In the genomic region with DNA sequence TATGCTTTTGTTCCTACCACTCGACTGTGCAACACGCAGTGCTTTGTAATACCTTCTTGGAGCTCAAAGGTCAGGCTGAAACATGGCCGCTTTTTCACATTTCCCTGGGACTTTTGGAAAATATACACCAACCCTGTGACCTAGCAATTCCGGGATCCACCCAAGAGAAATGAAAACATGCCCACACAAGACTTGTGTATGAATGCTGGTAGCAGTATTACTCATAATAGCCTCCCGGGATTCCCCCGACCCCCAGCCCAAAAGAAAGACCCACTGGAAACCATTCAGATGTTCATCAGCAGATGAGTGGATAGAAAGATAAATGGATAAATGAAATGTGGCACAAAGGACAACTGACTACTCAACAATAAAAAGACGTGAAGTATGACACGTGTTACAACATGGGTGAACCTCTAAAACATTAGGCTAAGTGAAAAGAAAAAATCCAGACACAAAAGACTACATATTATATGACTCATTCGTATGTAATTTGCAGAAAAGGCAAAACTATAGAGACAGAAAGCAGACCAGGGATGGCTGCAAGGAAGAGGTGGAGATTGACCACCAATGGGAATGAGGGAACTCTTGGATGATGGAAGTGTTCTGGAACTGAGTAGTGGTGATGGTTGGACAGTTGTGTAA, we compare ENCODE assay signal across 11 cellular contexts.
DNase-seq lines count a peak whose midpoint lies in the region; ATAC-seq and TF ChIP-seq lines count a peak whose summit lies in the region.
"Had no signal": no experiment of that assay in that cellular context is flagged by ENCODE, and none has a peak within 500 bp of the region (broad histone marks: within the 10 kb centered on the region; RNA-seq: fewer than 3 reads in every experiment).

No MANE protein-coding gene starts in this region.

- no peaks in the 10 kb centered on the region for H3K9me3 Mint-ChIP-seq in MCF 10A (ENCODE audit: unreplicated experiment)
- H3K9me3 Mint-ChIP-seq in activated T-helper 17 cell treated with anti-CD3 and anti-CD28 coated beads, Interleukin-2, amount 50 U/mL, for 72 hours = no peaks in the 10 kb centered on the region

- H3K27me3 Mint-ChIP-seq in MCF 10A (ENCODE audit: insufficient read depth, unreplicated experiment) = no peaks in the 10 kb centered on the region
- peaks cover 4% of the 10 kb centered on the region for H3K27me3 Mint-ChIP-seq in activated T-helper 17 cell treated with anti-CD3 and anti-CD28 coated beads, Interleukin-2, amount 50 U/mL, for 72 hours

- POLR2A ChIA-PET in MCF 10A (lab: Yijun Ruan, JAX) = interaction anchor here (0.6 to 7.5 kb wide), 23 partner anchors 8 to 581 kb away, joined by 3 to 68 read pairs (median 4); a partner anchor contains a TSS

- peak overlapping the region; percentile 0 for H3K4me3 Mint-ChIP-seq in MCF 10A (ENCODE audit: unreplicated experiment)
- peak overlapping the region; percentile 39 for H3K4me3 Mint-ChIP-seq in activated T-helper 17 cell treated with anti-CD3 and anti-CD28 coated beads, Interleukin-2, amount 50 U/mL, for 72 hours

- BruUV-seq in MCF 10A (replicated peaks; lab: Mats Ljungman, UMichigan) = no TSS peak

- H3K27me3 ChIP-seq in breast epithelium (no peaks in the 10 kb centered on the region), psoas muscle (ENCODE audit: insufficient read depth in 3 of 3, low read length in 2 of 3) (no peaks in the 10 kb centered on the region)
- H3K27me3 ChIP-seq: cardiac muscle cell had no signal

- H3K27ac ChIP-seq in breast epithelium = no peak overlapping the region
- H3K27ac ChIP-seq in psoas muscle = no peak overlapping the region
- H3K27ac ChIP-seq: C4-2B, cardiac muscle cell had no signal

- peaks cover 37% of the 10 kb centered on the region for H3K4me1 Mint-ChIP-seq in MCF 10A (ENCODE audit: insufficient read depth, unreplicated experiment)
- H3K4me1 Mint-ChIP-seq in activated T-helper 17 cell treated with anti-CD3 and anti-CD28 coated beads, Interleukin-2, amount 50 U/mL, for 72 hours = peaks cover 14% of the 10 kb centered on the region

- CTCF ChIA-PET in MCF 10A (lab: Yijun Ruan, JAX) = interaction anchor here (0.6 to 4.6 kb wide), 22 partner anchors 10 to 384 kb away, joined by 3 to 36 read pairs (median 4); no protein-coding TSS in a partner anchor

- TF ChIP-seq CTCF in MCF 10A (IDR thresholded peaks at IDR 0.05; ENCODE audit: unreplicated experiment) = no peak
- no peak for TF ChIP-seq CTCF in breast epithelium (IDR thresholded peaks at IDR 0.05)
- TF ChIP-seq CTCF in psoas muscle (IDR thresholded peaks at IDR 0.05) = no peak

- intact Hi-C loops in MCF 10A (cut with micrococcal nuclease) (loop anchor here (1.0 to 5.0 kb wide), 7 partner anchors 38 to 461 kb away; no protein-coding TSS in a partner anchor), breast epithelium (cut with DNase I; ENCODE audit: low total_unique reads) (no loop called here), psoas muscle (cut with DNase I) (loop anchor here in 1 of 2 donors (10.0 kb wide), 1 partner anchor 459 kb away; no protein-coding TSS in a partner anchor)

- H3K36me3 Mint-ChIP-seq in MCF 10A (ENCODE audit: insufficient read depth, unreplicated experiment) = peaks cover 45% of the 10 kb centered on the region
- peaks cover 12% of the 10 kb centered on the region for H3K36me3 Mint-ChIP-seq in activated T-helper 17 cell treated with anti-CD3 and anti-CD28 coated beads, Interleukin-2, amount 50 U/mL, for 72 hours (ENCODE audit: low read depth)

- H3K36me3 ChIP-seq in breast epithelium (no peaks in the 10 kb centered on the region), psoas muscle (ENCODE audit: insufficient read depth in 1 of 2, low read depth in 1 of 2) (peaks cover 0 to 2% of the 10 kb centered on the region in 2 donors)
- H3K36me3 ChIP-seq: cardiac muscle cell had no signal

- peak; percentile 78 for ATAC-seq in activated T-helper 17 cell treated with anti-CD3 and anti-CD28 coated beads, Interleukin-2, amount 50 U/mL, for 72 hours (replicated peaks)
- ATAC-seq in GM19467 (IDR thresholded peaks at IDR 0.05; ENCODE audit: unreplicated experiment) = no peak
- ATAC-seq in psoas muscle = no peak
- ATAC-seq in GM18907 (IDR thresholded peaks at IDR 0.05; ENCODE audit: unreplicated experiment) = no peak

- no peak for TF ChIP-seq POLR2A in breast epithelium (IDR thresholded peaks at IDR 0.05)

- H3K4me3 ChIP-seq in breast epithelium (no peak overlapping the region), psoas muscle (no peak overlapping the region)
- H3K4me3 ChIP-seq: cardiac muscle cell had no signal

- no peaks in the 10 kb centered on the region for H3K9me3 ChIP-seq in breast epithelium
- no peaks in the 10 kb centered on the region for H3K9me3 ChIP-seq in psoas muscle

- WGBS in psoas muscle, 3 donors = 88 to 92% (median 89%) methylated on average over 9 of the region's 9 CpGs

- H3K27ac Mint-ChIP-seq in MCF 10A (ENCODE audit: low read depth, unreplicated experiment) = peak overlapping the region; percentile 94
- peak overlapping the region; percentile 72 for H3K27ac Mint-ChIP-seq in activated T-helper 17 cell treated with anti-CD3 and anti-CD28 coated beads, Interleukin-2, amount 50 U/mL, for 72 hours

- DNase-seq in MCF 10A (ENCODE audit: unreplicated experiment) (peak; percentile 90), breast epithelium (ENCODE audit: low spot score in 2 of 2) (no peak), glomerular visceral epithelial cell (ENCODE audit: extremely low spot score) (peak; percentile 70), cerebellar nuclear complex (lab: John Stamatoyannopoulos, UW) (no peak), psoas muscle (no peak)
- DNase-seq: occipital lobe had no signal

- H3K4me1 ChIP-seq in breast epithelium = peaks cover 0 to 10% of the 10 kb centered on the region in 2 donors
- H3K4me1 ChIP-seq in psoas muscle = peaks cover 11% of the 10 kb centered on the region

Comparison
In these comparisons a context has a peak if more than half of its experiments do, and no peak if none do; other contexts are left out.
1. DNase-seq: peak in MCF 10A (single experiment) and glomerular visceral epithelial cell (single experiment); none in breast epithelium (0 of 2), cerebellar nuclear complex (0 of 2) and psoas muscle (0 of 2).